ENCODE assay signal across 22 cellular contexts in the genomic region with DNA sequence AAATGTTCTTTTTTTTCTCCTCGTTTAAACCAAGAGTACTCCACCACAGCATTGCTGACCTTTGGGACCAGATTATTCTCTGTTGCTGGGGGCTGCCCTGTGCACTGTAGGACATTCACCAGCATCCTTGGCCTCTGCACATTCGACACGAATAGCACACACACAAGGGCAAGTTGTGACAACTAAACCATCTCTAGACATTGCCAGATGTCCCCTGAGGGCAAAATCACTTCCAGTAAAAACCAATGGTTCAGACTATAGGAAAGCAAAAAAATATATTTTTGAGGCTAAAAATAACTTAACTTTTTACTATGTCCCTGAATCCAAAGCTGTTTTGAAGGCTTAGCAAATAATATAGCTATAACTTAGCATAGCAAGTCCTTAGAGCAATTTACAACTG.
"Had no signal": no experiment of that assay in that cellular context is flagged by ENCODE, and none has a peak within 500 bp of the region (broad histone marks: within the 10 kb centered on the region; RNA-seq: fewer than 3 reads in every experiment).

No MANE protein-coding gene starts in this region.

- H3K27me3 ChIP-seq: dorsolateral prefrontal cortex, gastrocnemius medialis, hepatocyte, right atrium auricular region, sigmoid colon, stomach, transverse colon had no signal

- H3K9me3 ChIP-seq: gastrocnemius medialis had no signal

- H3K27ac ChIP-seq: dorsolateral prefrontal cortex, gastrocnemius medialis, hepatocyte, right atrium auricular region, sigmoid colon, skin epidermis, stomach, thoracic aorta, transverse colon had no signal

- H3K4me1 ChIP-seq: gastrocnemius medialis, sigmoid colon, stomach, transverse colon had no signal

- H3K4me3 ChIP-seq: dorsolateral prefrontal cortex, gastrocnemius medialis, hepatocyte, lung, right atrium auricular region, sigmoid colon, skin epidermis, stomach, thoracic aorta, transverse colon had no signal

- H3K36me3 ChIP-seq: gastrocnemius medialis, right atrium auricular region, sigmoid colon, stomach, thoracic aorta, transverse colon had no signal

- ATAC-seq: esophagus mucosa; gastrocnemius medialis; left cardiac atrium; naive thymus-derived CD4-positive, alpha-beta T cell had no signal

- DNase-seq: cortex of kidney; dorsolateral prefrontal cortex; effector CD8-positive, alpha-beta T cell; gastrocnemius medialis; kidney; left cardiac atrium; left ventricle myocardium superior; naive thymus-derived CD4-positive, alpha-beta T cell; nephron progenitor cell; posterior cingulate gyrus; sigmoid colon; stimulated activated CD4-positive, alpha-beta T cell treated with anti-CD3 and anti-CD28 coated beads, Interleukin-12 subunit alpha, Interleukin-12 subunit beta, amount 100 ng/mL, for 4 hours; stimulated activated naive CD4-positive, alpha-beta T cell; stomach; substantia nigra; transverse colon had no signal
